ENCODE assay signal across 26 cellular contexts in the genomic region with DNA sequence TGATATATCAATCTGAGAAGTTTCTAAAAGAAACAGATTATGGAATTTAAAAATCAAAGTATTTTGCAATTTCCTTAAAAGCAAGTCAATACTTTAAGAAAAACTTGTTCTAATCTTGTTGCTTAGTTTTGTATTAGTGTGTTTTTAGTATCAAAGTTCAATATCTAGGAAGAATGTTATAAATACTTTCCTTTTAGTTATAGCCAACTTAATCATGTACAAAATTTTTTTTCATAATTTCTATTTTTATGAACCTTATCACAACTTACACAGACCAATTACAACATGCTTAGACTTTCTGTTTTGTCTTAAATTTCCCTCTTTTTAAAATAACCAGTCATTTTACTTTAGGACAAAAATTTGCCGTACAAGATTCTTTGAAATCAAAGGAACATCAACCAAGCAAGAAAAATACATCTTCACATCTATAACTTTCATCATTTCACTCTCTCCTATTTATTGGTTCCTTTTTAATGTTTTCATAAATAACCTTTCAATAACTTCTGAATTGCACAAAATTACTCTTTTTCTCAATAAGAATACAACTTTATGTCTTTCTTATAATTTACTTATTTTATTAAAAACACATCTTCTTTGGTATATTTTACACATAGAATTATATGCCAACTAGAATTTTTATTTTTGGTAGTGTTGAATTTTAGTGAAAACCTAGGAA.
"Had no signal": no experiment of that assay in that cellular context is flagged by ENCODE, and none has a peak within 500 bp of the region (broad histone marks: within the 10 kb centered on the region; RNA-seq: fewer than 3 reads in every experiment).

No MANE protein-coding gene starts in this region.

- H3K36me3 ChIP-seq: ascending aorta, brain microvascular endothelial cell, esophagus muscularis mucosa had no signal

- DNase-seq: activated CD4-positive, alpha-beta memory T cell treated with anti-CD3 and anti-CD28 coated beads for 36 hours; activated CD4-positive, alpha-beta T cell treated with anti-CD3 and anti-CD28 coated beads for 36 hours; activated CD4-positive, alpha-beta T cell treated with anti-CD3 and anti-CD28 coated beads, Interleukin-2, amount 10 ng/mL, durations not matched to agents 24 days and 14 days; activated CD4-positive, CD25-positive, alpha-beta regulatory T cell; activated CD4-positive, CD25-positive, alpha-beta regulatory T cell treated with anti-CD3 and anti-CD28 coated beads, Interleukin-2, amount 50 U/mL, for 72 hours; activated CD8-positive, alpha-beta memory T cell treated with anti-CD3 and anti-CD28 coated beads, Interleukin-2, amount 10 ng/mL, durations not matched to agents 7 days and 5 days; activated CD8-positive, alpha-beta memory T cell treated with anti-CD3 and anti-CD28 coated beads, Interleukin-2, amount 50 U/mL, for 4 hours; activated CD8-positive, alpha-beta T cell treated with anti-CD3 and anti-CD28 coated beads, Interleukin-2, amount 10 ng/mL, durations not matched to agents 7 days and 5 days; activated gamma-delta T cell; activated naive CD4-positive, alpha-beta T cell; activated naive CD4-positive, alpha-beta T cell treated with anti-CD3 and anti-CD28 coated beads, Interleukin-2, amount 10 ng/mL, durations not matched to agents 7 days and 5 days; activated naive CD8-positive, alpha-beta T cell treated with anti-CD3 and anti-CD28 coated beads, Interleukin-2, amount 10 ng/mL, durations not matched to agents 7 days and 5 days; activated T-cell treated with anti-CD3 and anti-CD28 coated beads, Interleukin-2, amount 50 U/mL, for 1 hour; activated T-cell treated with anti-CD3 and anti-CD28 coated beads, Interleukin-2, amount 50 U/mL, for 72 hours; brain microvascular endothelial cell; cortex of kidney; dermis blood vessel endothelial cell; effector CD4-positive, alpha-beta T cell; effector memory CD8-positive, alpha-beta T cell; erythroblast; foreskin melanocyte; head of caudate nucleus; T-helper 2 cell had no signal

- H3K4me3 ChIP-seq: ascending aorta, esophagus muscularis mucosa had no signal

- H3K4me1 ChIP-seq: ascending aorta, esophagus muscularis mucosa had no signal

- H3K9me3 ChIP-seq: ascending aorta, esophagus muscularis mucosa had no signal

- H3K27ac ChIP-seq: ascending aorta, brain microvascular endothelial cell, esophagus muscularis mucosa had no signal

- FAIRE-seq: bronchial epithelial cell had no signal
